Comparison of ENCODE assay signal across 30 cellular contexts in genomic region chr15:29100486-29101000, GRCh38.
"Had no signal": no experiment of that assay in that cellular context is flagged by ENCODE, and none has a peak within 500 bp of the region (broad histone marks: within the 10 kb centered on the region; RNA-seq: fewer than 3 reads in every experiment).

No MANE protein-coding gene starts in this region.

- ATAC-seq: activated T-cell treated with anti-CD3 and anti-CD28 coated beads, Interleukin-2, amount 50 U/mL, for 4 hours; body of pancreas; effector memory CD8-positive, alpha-beta T cell; gastrocnemius medialis; left colon; right lobe of liver; stimulated activated memory B cell treated with anti-CD40 and anti-IgM and Interleukin-4, amounts not matched to agents 10 μg/mL and 1 μg/mL and 100 μg/mL, for 72 hours; stimulated activated naive CD8-positive, alpha-beta T cell treated with anti-CD3 and anti-CD28 coated beads, Interleukin-15, amount 100 ng/mL, for 72 hours; T-helper 17 cell had no signal

- H3K9me3 Mint-ChIP-seq: activated CD4-positive, alpha-beta memory T cell treated with anti-CD3 and anti-CD28 coated beads, Interleukin-2, amount 10 ng/mL, durations not matched to agents 7 days and 5 days; activated CD4-positive, alpha-beta T cell treated with anti-CD3 and anti-CD28 coated beads, Interleukin-2, amount 10 ng/mL, durations not matched to agents 24 days and 14 days; activated T-cell treated with anti-CD3 and anti-CD28 coated beads, Interleukin-2, amount 50 U/mL, for 4 hours; activated T-helper 2 cell treated with anti-CD3 and anti-CD28 coated beads, Interferon-gamma antibody, Interleukin-2, Interleukin-4, amounts not matched to agents 10 μg/mL and 5 μg/mL and 100 μg/mL, durations not matched to agents 14 hours and 24 hours and 36 hours; effector memory CD8-positive, alpha-beta T cell; mesothelial cell of epicardium; naive B cell; stimulated activated memory B cell treated with anti-CD40 and anti-IgM and Interleukin-4, amounts not matched to agents 10 μg/mL and 1 μg/mL and 100 μg/mL, for 72 hours; stimulated activated naive CD8-positive, alpha-beta T cell treated with anti-CD3 and anti-CD28 coated beads, Interleukin-15, amount 100 ng/mL, for 72 hours; type B pancreatic cell had no signal

- H3K27ac Mint-ChIP-seq: activated CD4-positive, alpha-beta memory T cell treated with anti-CD3 and anti-CD28 coated beads, Interleukin-2, amount 10 ng/mL, durations not matched to agents 7 days and 5 days; activated CD4-positive, alpha-beta T cell treated with anti-CD3 and anti-CD28 coated beads, Interleukin-2, amount 10 ng/mL, durations not matched to agents 24 days and 14 days; activated naive CD8-positive, alpha-beta T cell; activated T-helper 2 cell treated with anti-CD3 and anti-CD28 coated beads, Interferon-gamma antibody, Interleukin-2, Interleukin-4, amounts not matched to agents 10 μg/mL and 5 μg/mL and 100 μg/mL, durations not matched to agents 14 hours and 24 hours and 36 hours; effector memory CD8-positive, alpha-beta T cell; mesothelial cell of epicardium; naive B cell; progenitor cell of endocrine pancreas; stimulated activated memory B cell treated with anti-CD40 and anti-IgM and Interleukin-4, amounts not matched to agents 10 μg/mL and 1 μg/mL and 100 μg/mL, for 72 hours; T-helper 17 cell; type B pancreatic cell had no signal

- H3K27ac ChIP-seq: body of pancreas, cardiac muscle cell, coronary artery, gastrocnemius medialis, right lobe of liver, skin epidermis, uterus, WERI-Rb-1 had no signal

- DNase-seq: activated CD4-positive, alpha-beta memory T cell treated with anti-CD3 and anti-CD28 coated beads, Interleukin-2, amount 10 ng/mL, durations not matched to agents 7 days and 5 days; activated CD4-positive, alpha-beta T cell treated with anti-CD3 and anti-CD28 coated beads, Interleukin-2, amount 10 ng/mL, durations not matched to agents 24 days and 14 days; activated CD4-positive, CD25-positive, alpha-beta regulatory T cell treated with anti-CD3 and anti-CD28 coated beads, Interleukin-2, amount 50 U/mL, for 72 hours; activated T-cell treated with anti-CD3 and anti-CD28 coated beads, Interleukin-2, amount 50 U/mL, for 4 hours; body of pancreas; cerebellar nuclear complex; effector memory CD8-positive, alpha-beta T cell; erythroblast; gastrocnemius medialis; hippocampal formation; left colon; naive B cell; stimulated activated CD4-positive, alpha-beta T cell treated with anti-CD3 and anti-CD28 coated beads, Interleukin-4, amount 100 ng/mL, for 4 hours; stimulated activated CD8-positive, alpha-beta memory T cell treated with anti-CD3 and anti-CD28 coated beads, Interleukin-4, amount 100 ng/mL, for 48 hours; stimulated activated naive CD8-positive, alpha-beta T cell treated with anti-CD3 and anti-CD28 coated beads, Interleukin-15, amount 100 ng/mL, for 72 hours; substantia nigra; T-helper 17 cell; T1000; uterus; WERI-Rb-1 had no signal

- H3K4me3 Mint-ChIP-seq: activated CD4-positive, alpha-beta memory T cell treated with anti-CD3 and anti-CD28 coated beads, Interleukin-2, amount 10 ng/mL, durations not matched to agents 7 days and 5 days; activated CD4-positive, alpha-beta T cell treated with anti-CD3 and anti-CD28 coated beads, Interleukin-2, amount 10 ng/mL, durations not matched to agents 24 days and 14 days; activated naive CD8-positive, alpha-beta T cell; activated T-cell treated with anti-CD3 and anti-CD28 coated beads, Interleukin-2, amount 50 U/mL, for 4 hours; effector memory CD8-positive, alpha-beta T cell; mesothelial cell of epicardium; naive B cell; stimulated activated memory B cell treated with anti-CD40 and anti-IgM and Interleukin-4, amounts not matched to agents 10 μg/mL and 1 μg/mL and 100 μg/mL, for 72 hours; stimulated activated naive CD8-positive, alpha-beta T cell treated with anti-CD3 and anti-CD28 coated beads, Interleukin-15, amount 100 ng/mL, for 72 hours; T-helper 17 cell; type B pancreatic cell had no signal

- H3K36me3 ChIP-seq: cardiac muscle cell, gastrocnemius medialis, right lobe of liver, uterus had no signal

- H3K27me3 ChIP-seq: body of pancreas, cardiac muscle cell, right lobe of liver, uterus had no signal

- H3K4me1 ChIP-seq: body of pancreas, gastrocnemius medialis, right lobe of liver, uterus had no signal

- H3K27me3 Mint-ChIP-seq: activated CD4-positive, alpha-beta memory T cell treated with anti-CD3 and anti-CD28 coated beads, Interleukin-2, amount 10 ng/mL, durations not matched to agents 7 days and 5 days; activated CD4-positive, alpha-beta T cell treated with anti-CD3 and anti-CD28 coated beads, Interleukin-2, amount 10 ng/mL, durations not matched to agents 24 days and 14 days; activated naive CD8-positive, alpha-beta T cell; progenitor cell of endocrine pancreas; stimulated activated naive CD8-positive, alpha-beta T cell treated with anti-CD3 and anti-CD28 coated beads, Interleukin-15, amount 100 ng/mL, for 72 hours; T-helper 17 cell; type B pancreatic cell had no signal

- H3K36me3 Mint-ChIP-seq: naive B cell; stimulated activated memory B cell treated with anti-CD40 and anti-IgM and Interleukin-4, amounts not matched to agents 10 μg/mL and 1 μg/mL and 100 μg/mL, for 72 hours had no signal

- H3K4me3 ChIP-seq: body of pancreas, cardiac muscle cell, coronary artery, gastrocnemius medialis, right lobe of liver, skin epidermis, uterus had no signal

- H3K9me3 ChIP-seq: body of pancreas, gastrocnemius medialis, right lobe of liver, uterus had no signal

- H3K4me1 Mint-ChIP-seq: activated CD4-positive, alpha-beta memory T cell treated with anti-CD3 and anti-CD28 coated beads, Interleukin-2, amount 10 ng/mL, durations not matched to agents 7 days and 5 days; activated CD4-positive, alpha-beta T cell treated with anti-CD3 and anti-CD28 coated beads, Interleukin-2, amount 10 ng/mL, durations not matched to agents 24 days and 14 days; mesothelial cell of epicardium; naive B cell; stimulated activated memory B cell treated with anti-CD40 and anti-IgM and Interleukin-4, amounts not matched to agents 10 μg/mL and 1 μg/mL and 100 μg/mL, for 72 hours had no signal
